30 cellular contexts compared by ENCODE assay signal in the genomic region with DNA sequence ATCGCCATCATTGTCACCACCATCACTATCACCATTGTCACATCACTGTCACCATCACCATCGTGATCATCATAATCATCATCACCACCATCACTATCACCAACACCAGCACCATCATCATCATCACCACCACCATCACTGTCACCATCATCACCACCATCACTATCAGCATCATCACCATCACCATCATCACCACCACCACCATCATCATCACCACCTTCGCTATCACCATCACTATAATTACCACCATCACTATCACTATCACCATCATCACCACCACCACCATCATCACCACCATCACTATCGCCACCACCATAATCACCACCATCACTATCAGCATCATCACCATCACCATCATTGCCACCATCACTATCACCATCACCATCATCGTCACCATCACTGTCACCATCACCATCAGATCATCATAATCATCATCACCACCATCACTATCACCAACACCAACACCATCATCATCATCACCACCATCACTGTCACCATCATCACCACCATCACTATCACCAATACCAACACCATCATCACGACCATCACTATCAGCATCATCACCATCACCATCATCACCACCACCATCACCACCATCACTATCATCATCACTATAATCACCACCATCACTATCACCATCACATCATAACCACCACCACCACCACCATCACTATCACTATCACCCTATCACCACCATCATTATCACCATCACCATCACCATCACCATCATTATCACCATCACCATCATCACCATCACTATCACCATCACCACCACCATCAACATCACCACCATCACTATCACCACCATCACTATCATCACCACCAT.
"Had no signal": no experiment of that assay in that cellular context is flagged by ENCODE, and none has a peak within 500 bp of the region (broad histone marks: within the 10 kb centered on the region; RNA-seq: fewer than 3 reads in every experiment).

No MANE protein-coding gene starts in this region.

- H3K27me3 Mint-ChIP-seq: memory B cell; naive thymus-derived CD8-positive, alpha-beta T cell had no signal

- H3K4me3 ChIP-seq: coronary artery, dorsolateral prefrontal cortex, neural progenitor cell, right atrium auricular region, spleen, testis, transverse colon, vagina had no signal

- H3K36me3 Mint-ChIP-seq: memory B cell; naive thymus-derived CD8-positive, alpha-beta T cell; neural progenitor cell had no signal

- H3K27ac Mint-ChIP-seq: memory B cell; neural progenitor cell; T-helper 1 cell treated with Interleukin-12 subunit alpha and Interleukin-12 subunit beta and Interleukin-4 antibody, amounts not matched to agents 30 μg/mL and 1 μg/mL, for 36 hours had no signal

- H3K36me3 ChIP-seq: neural progenitor cell, right atrium auricular region, spleen, transverse colon, vagina, WERI-Rb-1 had no signal

- DNase-seq: activated CD4-positive, alpha-beta T cell treated with anti-CD3 and anti-CD28 coated beads for 48 hours; activated CD4-positive, alpha-beta T cell treated with anti-CD3 and anti-CD28 coated beads, Interleukin-2, amount 50 U/mL, for 48 hours; activated CD8-positive, alpha-beta memory T cell treated with anti-CD3 and anti-CD28 coated beads for 24 hours; activated gamma-delta T cell treated with Interleukin-2 at 50 U/mL for 16 hours; activated naive CD4-positive, alpha-beta T cell treated with anti-CD3 and anti-CD28 coated beads, Interleukin-2, amount 50 U/mL, for 16 hours; amniotic stem cell; dorsolateral prefrontal cortex; foreskin fibroblast; head of caudate nucleus; hippocampal formation; kidney; left colon; midbrain; naive thymus-derived CD8-positive, alpha-beta T cell; occipital lobe; spleen; stimulated activated naive CD4-positive, alpha-beta T cell treated with Interleukin-2 at 50 U/mL for 16 hours; T1000; testis; transverse colon; WERI-Rb-1 had no signal

- H3K9me3 ChIP-seq: right atrium auricular region, spleen, testis, transverse colon, vagina had no signal

- FAIRE-seq: bronchial epithelial cell, kidney had no signal

- H3K27me3 ChIP-seq: dorsolateral prefrontal cortex, neural progenitor cell, right atrium auricular region, spleen, testis, transverse colon, vagina had no signal

- H3K4me1 ChIP-seq: neural progenitor cell, testis, vagina had no signal

- H3K9me3 Mint-ChIP-seq: memory B cell; naive thymus-derived CD8-positive, alpha-beta T cell; T-helper 1 cell treated with Interleukin-12 subunit alpha and Interleukin-12 subunit beta and Interleukin-4 antibody, amounts not matched to agents 30 μg/mL and 1 μg/mL, for 36 hours had no signal

- ATAC-seq: esophagus mucosa; left colon; naive thymus-derived CD8-positive, alpha-beta T cell had no signal

- H3K4me3 Mint-ChIP-seq: memory B cell; neural progenitor cell; T-helper 1 cell treated with Interleukin-12 subunit alpha and Interleukin-12 subunit beta and Interleukin-4 antibody, amounts not matched to agents 30 μg/mL and 1 μg/mL, for 36 hours had no signal

- H3K27ac ChIP-seq: coronary artery, dorsolateral prefrontal cortex, neural progenitor cell, parathyroid adenoma, right atrium auricular region, spleen, testis, transverse colon, vagina, WERI-Rb-1 had no signal
